ENCODE assay signal across 8 cellular contexts in genomic region chr4:2755821-2756690, GRCh38. TPM values are rescaled to one million over a fixed set of nuclear protein-coding genes. Genes with fewer than 3 reads are reported as not detected.
DNase-seq lines count a peak whose midpoint lies in the region; ATAC-seq and TF ChIP-seq lines count a peak whose summit lies in the region.

A gene with protein sequence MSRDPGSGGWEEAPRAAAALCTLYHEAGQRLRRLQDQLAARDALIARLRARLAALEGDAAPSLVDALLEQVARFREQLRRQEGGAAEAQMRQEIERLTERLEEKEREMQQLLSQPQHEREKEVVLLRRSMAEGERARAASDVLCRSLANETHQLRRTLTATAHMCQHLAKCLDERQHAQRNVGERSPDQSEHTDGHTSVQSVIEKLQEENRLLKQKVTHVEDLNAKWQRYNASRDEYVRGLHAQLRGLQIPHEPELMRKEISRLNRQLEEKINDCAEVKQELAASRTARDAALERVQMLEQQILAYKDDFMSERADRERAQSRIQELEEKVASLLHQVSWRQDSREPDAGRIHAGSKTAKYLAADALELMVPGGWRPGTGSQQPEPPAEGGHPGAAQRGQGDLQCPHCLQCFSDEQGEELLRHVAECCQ (minus strand): TSS chr4:2756336. CDS start chr4:2756289, 47 bp downstream.

- peaks cover 22% of the 10 kb centered on the region for H3K4me1 Mint-ChIP-seq in neural crest cell

- ATAC-seq in GM19455 (IDR thresholded peaks at IDR 0.05; ENCODE audit: unreplicated experiment), result peak; percentile 66

- H3K4me3 ChIP-seq in HUES48 (ENCODE audit: low read depth, low read length) (peak within 1 kb of the TSS; percentile 80), fibroblast of villous mesenchyme (ENCODE audit: low read depth, low read length) (peak within 1 kb of the TSS; percentile 87), stomach smooth muscle (ENCODE audit: low read length in 2 of 2) (peak within 1 kb of the TSS; percentile 66 to 86)

- no peaks in the 10 kb centered on the region for H3K27me3 ChIP-seq in HUES48 (ENCODE audit: control insufficient read depth, insufficient read depth, low read length)
- no peaks in the 10 kb centered on the region for H3K27me3 ChIP-seq in stomach smooth muscle (ENCODE audit: control insufficient read depth in 1 of 2, insufficient read depth in 2 of 2, low read length in 2 of 2)

- no peaks in the 10 kb centered on the region for H3K9me3 ChIP-seq in HUES48 (ENCODE audit: control insufficient read depth, insufficient read depth, low read length)
- no peaks in the 10 kb centered on the region for H3K9me3 ChIP-seq in stomach smooth muscle (ENCODE audit: control insufficient read depth in 2 of 2, low read length in 2 of 2)

- H3K27me3 Mint-ChIP-seq in neural crest cell (ENCODE audit: low read depth), result peaks cover 3% of the 10 kb centered on the region

- TF ChIP-seq CTCF in fibroblast of villous mesenchyme (IDR thresholded peaks at IDR 0.05; ENCODE audit: insufficient read depth, low read depth, low read length) (peak; percentile 27), neural crest cell (conservative IDR thresholded peaks at IDR 0.05) (peak; percentile 53)

- no peaks in the 10 kb centered on the region for H3K36me3 Mint-ChIP-seq in neural crest cell (ENCODE audit: low read depth)

- H3K36me3 ChIP-seq in HUES48 (ENCODE audit: control insufficient read depth, insufficient read depth, low read length), result no peaks in the 10 kb centered on the region
- peaks cover 0 to 5% of the 10 kb centered on the region in 2 donors for H3K36me3 ChIP-seq in stomach smooth muscle (ENCODE audit: control insufficient read depth in 2 of 2, insufficient read depth in 2 of 2, low read length in 2 of 2)

- H3K4me3 Mint-ChIP-seq in neural crest cell, result peak within 1 kb of the TSS; percentile 90

- H3K27ac ChIP-seq in HUES48 (ENCODE audit: low read depth, low read length) (peak within 1 kb of the TSS; percentile 72), stomach smooth muscle (ENCODE audit: low read length) (peak within 1 kb of the TSS; percentile 37)

- H3K27ac Mint-ChIP-seq in neural crest cell (ENCODE audit: unreplicated experiment), result no peak within 1 kb of the TSS

- DNase-seq in COLO668 (lab: John Stamatoyannopoulos, UW; ENCODE audit: unreplicated experiment), result peak; percentile 91
- peak; percentile 85 for DNase-seq in RPMI8226
- peak; percentile 92 for DNase-seq in activated effector memory CD4-positive, alpha-beta T cell treated with anti-CD3 and anti-CD28 coated beads, Interleukin-2, amount 50 U/mL, for 16 hours
- DNase-seq in fibroblast of villous mesenchyme (ENCODE audit: low read depth), result peak; percentile 82
- DNase-seq in neural crest cell (ENCODE audit: low read depth, low spot score), result peak; percentile 64

- H3K9me3 Mint-ChIP-seq in neural crest cell, result no peaks in the 10 kb centered on the region

- 0 out of 2 replicates have a peak, but pooled peaks cover 3% of the 10 kb centered on the region for H3K4me1 ChIP-seq in HUES48 (ENCODE audit: control insufficient read depth, insufficient read depth, low read length)
- H3K4me1 ChIP-seq in stomach smooth muscle (ENCODE audit: control insufficient read depth, insufficient read depth, low read length), result peaks cover 25% of the 10 kb centered on the region

- peak within 1 kb of the TSS; percentile 63; the same call in 1 of the 2 replicates for H3K9ac ChIP-seq in HUES48 (ENCODE audit: low read depth, low read length)
- peak within 1 kb of the TSS; percentile 60 to 83 for H3K9ac ChIP-seq in stomach smooth muscle (ENCODE audit: low read length in 2 of 2)

RNA-seq across cellular contexts. Expression of the gene that starts here (rescaled TPM):
- 41.9 and 50.3 TPM in 2 replicates for total RNA-seq in fibroblast of villous mesenchyme
- 25.1 and 26.2 TPM in 2 replicates for total RNA-seq in neural crest cell

Comparison
In these comparisons a context has a peak if more than half of its experiments do, and no peak if none do; other contexts are left out.
1. Peak in every context shown above with its lines: DNase-seq, ATAC-seq, H3K4me3 ChIP-seq and H3K27ac ChIP-seq.